ENCODE assay signal across 8 cellular contexts in the genomic region with DNA sequence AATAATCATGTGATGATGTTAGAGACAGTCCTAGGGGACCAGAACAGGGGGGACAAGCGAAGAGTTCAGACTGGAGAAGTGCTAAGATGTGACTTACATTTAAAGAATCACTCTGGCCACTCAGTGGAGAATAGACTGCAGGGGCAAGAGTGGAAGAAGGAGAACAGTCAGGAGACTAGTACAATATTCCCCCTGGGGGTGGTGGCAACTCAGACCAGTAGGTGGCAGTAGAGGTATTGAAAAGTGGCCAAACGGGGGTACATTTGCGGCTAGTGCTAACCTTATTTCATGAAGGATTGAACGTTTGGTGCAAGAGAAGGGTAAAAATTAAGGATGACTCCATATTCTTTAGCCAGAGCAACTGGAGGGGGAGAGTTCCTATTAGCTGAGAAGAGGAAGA. TPM values are rescaled to one million over a fixed set of nuclear protein-coding genes. Genes with fewer than 3 reads are reported as not detected.
DNase-seq lines count a peak whose midpoint lies in the region; ATAC-seq and TF ChIP-seq lines count a peak whose summit lies in the region.

No MANE protein-coding gene starts in this region.

- H3K4me2 ChIP-seq in fibroblast of lung (ENCODE audit: extremely low read depth, insufficient read depth, low read length) = no peak overlapping the region
- H3K4me2 ChIP-seq in neural progenitor cell = no peak overlapping the region

- H4K20me1 ChIP-seq in fibroblast of lung (ENCODE audit: control insufficient read depth, extremely low read depth, insufficient read depth, low read length) (no peaks in the 10 kb centered on the region), neural progenitor cell (ENCODE audit: low read depth) (no peaks in the 10 kb centered on the region)

- peaks cover 2% of the 10 kb centered on the region for H3K27me3 Mint-ChIP-seq in neural progenitor cell (ENCODE audit: insufficient read depth, low read depth)

- DNase-seq in Caki2 (ENCODE audit: low read depth) = peak; percentile 22
- peak; percentile 43 for DNase-seq in NOMO-1 treated with dmso at 0.1 percent for 144 hours (lab: John Stamatoyannopoulos, UW; ENCODE audit: unreplicated experiment)
- DNase-seq in activated CD8-positive, alpha-beta memory T cell treated with anti-CD3 and anti-CD28 coated beads, Interleukin-2, amount 50 U/mL, for 48 hours = peak; percentile 61
- DNase-seq in fibroblast of lung (ENCODE audit: low read depth in 2 of 2) = peak; percentile 18 to 31
- peak; percentile 78 for DNase-seq in neural progenitor cell (ENCODE audit: low spot score)
- no peak for DNase-seq in mesenteric fat pad (ENCODE audit: low spot score)

- no peaks in the 10 kb centered on the region for H3K4me1 ChIP-seq in fibroblast of lung (ENCODE audit: control insufficient read depth, extremely low read depth, insufficient read depth, low read length)
- H3K4me1 ChIP-seq in neural progenitor cell = peaks cover 5% of the 10 kb centered on the region

- no peaks in the 10 kb centered on the region for H3K9me3 Mint-ChIP-seq in neural progenitor cell

- H3K27ac Mint-ChIP-seq in neural progenitor cell = no peak overlapping the region

- H3K27me3 ChIP-seq in fibroblast of lung (ENCODE audit: control insufficient read depth, insufficient read depth, low read length) = no peaks in the 10 kb centered on the region
- no peaks in the 10 kb centered on the region for H3K27me3 ChIP-seq in neural progenitor cell

- H3K27ac ChIP-seq in fibroblast of lung (ENCODE audit: insufficient read depth, low read length) (no peak overlapping the region), neural progenitor cell (no peak overlapping the region)

- H3K36me3 Mint-ChIP-seq in neural progenitor cell = no peaks in the 10 kb centered on the region

- H2AFZ ChIP-seq in fibroblast of lung (ENCODE audit: low read length) (no peak overlapping the region), neural progenitor cell (replicated peaks) (no peak overlapping the region)

- peak; percentile 33 for ATAC-seq in HG02870 (IDR thresholded peaks at IDR 0.05; ENCODE audit: unreplicated experiment)
- ATAC-seq in HG02610 (IDR thresholded peaks at IDR 0.05; ENCODE audit: unreplicated experiment) = no peak

- no peak overlapping the region for H3K4me3 Mint-ChIP-seq in neural progenitor cell

- H3K4me3 ChIP-seq in fibroblast of lung (replicated peaks in 1 of 4; ENCODE audit: control extremely low read depth in 1 of 4, insufficient read depth in 1 of 4, low read depth in 3 of 4, low read length in 4 of 4) (no peak overlapping the region), neural progenitor cell (no peak overlapping the region)

- TF ChIP-seq CTCF in fibroblast of lung (conservative IDR thresholded peaks at IDR 0.05 in 1 of 2, IDR thresholded peaks at IDR 0.05 in 1 of 2; ENCODE audit: low read depth in 1 of 2, low read length in 2 of 2) (peak; percentile 47 to 62), neural progenitor cell (IDR thresholded peaks at IDR 0.05) (peak; percentile 85)

- H3K9ac ChIP-seq in fibroblast of lung (ENCODE audit: insufficient read depth, low read length) = no peak overlapping the region
- H3K9ac ChIP-seq in neural progenitor cell = no peak overlapping the region

- no peaks in the 10 kb centered on the region for H3K79me2 ChIP-seq in fibroblast of lung (ENCODE audit: control insufficient read depth, insufficient read depth, low read length)
- no peaks in the 10 kb centered on the region for H3K79me2 ChIP-seq in neural progenitor cell (ENCODE audit: low read depth)

- in situ Hi-C loops in Caki2 (cut with HindIII; ENCODE audit: low pct_unique_long_range_greater_than_20kb, low sequenced_read_pairs) = no loop called here

- no peaks in the 10 kb centered on the region for H3K36me3 ChIP-seq in fibroblast of lung (ENCODE audit: control insufficient read depth, insufficient read depth, low read length)
- H3K36me3 ChIP-seq in neural progenitor cell = no peaks in the 10 kb centered on the region

- H3F3A ChIP-seq in neural progenitor cell (ENCODE audit: low read depth) = peaks cover 8% of the 10 kb centered on the region

- H3K4me1 Mint-ChIP-seq in neural progenitor cell = peaks cover 8% of the 10 kb centered on the region

- H3K9me3 ChIP-seq in fibroblast of lung (ENCODE audit: control insufficient read depth, insufficient read depth, low read depth, low read length) (no peaks in the 10 kb centered on the region), neural progenitor cell (ENCODE audit: low read depth) (no peaks in the 10 kb centered on the region)

RNA-seq across cellular contexts. Expression of a gene that starts 2.7 kb away (rescaled TPM):
- total RNA-seq in Caki2 (2014; rRNA removed; shearing (Covaris generic); ENCODE audit: low replicate concordance) = 0.71 TPM in 1 of 2 replicates, not detected in the other
- not detected in 2 replicates for total RNA-seq in fibroblast of lung
- not detected in 2 replicates for polyA plus RNA-seq in fibroblast of lung
- not detected in 2 replicates for polyA plus RNA-seq in fibroblast of lung (2012)
- polyA minus RNA-seq in fibroblast of lung (ENCODE audit: low replicate concordance) = not detected in 2 replicates
- not detected in 2 replicates for total RNA-seq in neural progenitor cell (ENCODE audit: low replicate concordance)
- total RNA-seq in mesenteric fat pad = 1.7 TPM

RNA-seq across cellular contexts. Expression of a gene that starts 4.7 kb away (rescaled TPM):
- total RNA-seq in Caki2 (2014; rRNA removed; shearing (Covaris generic); ENCODE audit: low replicate concordance) = 80.0 and 95.2 TPM in 2 replicates
- total RNA-seq in fibroblast of lung (17.0 and 21.3 TPM in 2 replicates), neural progenitor cell (ENCODE audit: low replicate concordance) (40.2 and 45.0 TPM in 2 replicates), mesenteric fat pad (30.0 TPM)
- 15.9 and 19.9 TPM in 2 replicates for polyA plus RNA-seq in fibroblast of lung
- polyA plus RNA-seq in fibroblast of lung (2012) = 15.2 and 20.0 TPM in 2 replicates
- polyA minus RNA-seq in fibroblast of lung (ENCODE audit: low replicate concordance) = 1.3 and 3.2 TPM in 2 replicates
